19 cellular contexts compared by ENCODE assay signal in genomic region chr1:29344336-29344735, GRCh38.
"Had no signal": no experiment of that assay in that cellular context is flagged by ENCODE, and none has a peak within 500 bp of the region (broad histone marks: within the 10 kb centered on the region; RNA-seq: fewer than 3 reads in every experiment).

No MANE protein-coding gene starts in this region.

- H3K27ac Mint-ChIP-seq: activated naive CD4-positive, alpha-beta T cell treated with anti-CD3 and anti-CD28 coated beads for 36 hours; activated naive CD8-positive, alpha-beta T cell treated with anti-CD3 and anti-CD28 coated beads, Interleukin-2, amount 50 U/mL, for 24 hours; activated T-helper 2 cell treated with anti-CD3 and anti-CD28 coated beads, Interferon-gamma antibody, Interleukin-2, Interleukin-4, amounts not matched to agents 10 μg/mL and 5 μg/mL and 100 μg/mL, durations not matched to agents 14 hours and 24 hours and 36 hours; naive thymus-derived CD4-positive, alpha-beta T cell had no signal

- H3K4me1 Mint-ChIP-seq: activated naive CD8-positive, alpha-beta T cell treated with anti-CD3 and anti-CD28 coated beads, Interleukin-2, amount 50 U/mL, for 24 hours; naive thymus-derived CD4-positive, alpha-beta T cell had no signal

- H3K4me2 ChIP-seq: hepatocyte had no signal

- H3K9me3 Mint-ChIP-seq: activated naive CD4-positive, alpha-beta T cell treated with anti-CD3 and anti-CD28 coated beads for 36 hours; activated naive CD8-positive, alpha-beta T cell treated with anti-CD3 and anti-CD28 coated beads, Interleukin-2, amount 50 U/mL, for 24 hours; activated T-helper 2 cell treated with anti-CD3 and anti-CD28 coated beads, Interferon-gamma antibody, Interleukin-2, Interleukin-4, amounts not matched to agents 10 μg/mL and 5 μg/mL and 100 μg/mL, durations not matched to agents 14 hours and 24 hours and 36 hours had no signal

- H3K9me3 ChIP-seq: left lung, tibial nerve had no signal

- H3K36me3 Mint-ChIP-seq: naive thymus-derived CD4-positive, alpha-beta T cell had no signal

- H3K79me2 ChIP-seq: hepatocyte, parathyroid adenoma had no signal

- H2AFZ ChIP-seq: hepatocyte, parathyroid adenoma had no signal

- H3K27me3 ChIP-seq: tibial nerve had no signal

- H3K4me3 Mint-ChIP-seq: activated naive CD4-positive, alpha-beta T cell treated with anti-CD3 and anti-CD28 coated beads for 36 hours; activated naive CD8-positive, alpha-beta T cell treated with anti-CD3 and anti-CD28 coated beads, Interleukin-2, amount 50 U/mL, for 24 hours; naive thymus-derived CD4-positive, alpha-beta T cell had no signal

- H3K27ac ChIP-seq: hepatocyte, left lung, parathyroid adenoma, tibial nerve had no signal

- DNase-seq: activated CD4-positive, alpha-beta T cell treated with anti-CD3 and anti-CD28 coated beads for 1 hour; activated CD4-positive, alpha-beta T cell treated with anti-CD3 and anti-CD28 coated beads, Interleukin-2, amount 50 U/mL, for 4 hours; activated naive CD4-positive, alpha-beta T cell treated with anti-CD3 and anti-CD28 coated beads for 36 hours; activated naive CD8-positive, alpha-beta T cell treated with anti-CD3 and anti-CD28 coated beads, Interleukin-2, amount 50 U/mL, for 24 hours; aorta; left lung; mammary epithelial cell; naive thymus-derived CD4-positive, alpha-beta T cell; stimulated activated CD4-positive, alpha-beta T cell treated with anti-CD3 and anti-CD28 coated beads, Interleukin-15, amount 100 ng/mL, for 24 hours; stimulated activated CD4-positive, alpha-beta T cell treated with anti-CD3 and anti-CD28 coated beads, Interleukin-4, amount 100 ng/mL, for 4 hours; stimulated activated CD8-positive, alpha-beta memory T cell treated with anti-CD3 and anti-CD28 coated beads, Interleukin-4, amount 100 ng/mL, for 48 hours; stimulated activated naive CD4-positive, alpha-beta T cell treated with Interleukin-2 at 50 U/mL for 16 hours; substantia nigra; T-helper 1 cell; T1000 had no signal

- H3K4me1 ChIP-seq: left lung, parathyroid adenoma, tibial nerve had no signal

- H3K36me3 ChIP-seq: left lung, tibial nerve had no signal

- ATAC-seq: activated naive CD8-positive, alpha-beta T cell treated with anti-CD3 and anti-CD28 coated beads, Interleukin-2, amount 50 U/mL, for 24 hours; left lung; naive thymus-derived CD4-positive, alpha-beta T cell had no signal

- H3K4me3 ChIP-seq: hepatocyte, left lung, tibial nerve had no signal
